17 cellular contexts compared by ENCODE assay signal in genomic region chr2:238915596-238915995, GRCh38.
"Had no signal": no experiment of that assay in that cellular context is flagged by ENCODE, and none has a peak within 500 bp of the region (broad histone marks: within the 10 kb centered on the region; RNA-seq: fewer than 3 reads in every experiment).

No MANE protein-coding gene starts in this region.

- H3K36me3 ChIP-seq: gastrocnemius medialis, left ventricle myocardium inferior had no signal

- H3K4me1 ChIP-seq: gastrocnemius medialis, left ventricle myocardium inferior had no signal

- H3K4me3 Mint-ChIP-seq: activated naive CD8-positive, alpha-beta T cell; brain; dendritic cell treated with granulocyte-macrophage colony-stimulating factor and Interleukin-4, amounts not matched to agents 40 ng/mL and 50 ng/mL, for 4 days; effector memory CD8-positive, alpha-beta T cell; natural killer cell treated with Interleukin-12 subunit alpha and Interleukin-12 subunit beta and Interleukin-15 and Interleukin-18, amount 100 ng/mL, for 72 hours; stimulated activated effector memory CD8-positive, alpha-beta T cell treated with anti-CD3 and anti-CD28 coated beads, Interleukin-12 subunit alpha, Interleukin-12 subunit beta, amount 100 ng/mL, for 72 hours had no signal

- H3K27me3 Mint-ChIP-seq: activated naive CD8-positive, alpha-beta T cell had no signal

- DNase-seq: activated CD4-positive, CD25-positive, alpha-beta regulatory T cell treated with anti-CD3 and anti-CD28 coated beads, Interleukin-2, amount 50 U/mL, for 72 hours; activated T-cell treated with anti-CD3 and anti-CD28 coated beads for 4 hours; amygdala; effector memory CD8-positive, alpha-beta T cell; gastrocnemius medialis; islet precursor cell; left ventricle myocardium inferior; mesendoderm; occipital lobe; T-helper 1 cell; T1000 had no signal

- H3K27ac ChIP-seq: gastrocnemius medialis, left ventricle myocardium inferior, SK-N-MC had no signal

- H3K36me3 Mint-ChIP-seq: activated naive CD8-positive, alpha-beta T cell; brain; natural killer cell treated with Interleukin-12 subunit alpha and Interleukin-12 subunit beta and Interleukin-15 and Interleukin-18, amount 100 ng/mL, for 72 hours; stimulated activated effector memory CD8-positive, alpha-beta T cell treated with anti-CD3 and anti-CD28 coated beads, Interleukin-12 subunit alpha, Interleukin-12 subunit beta, amount 100 ng/mL, for 72 hours had no signal

- H3K9me3 Mint-ChIP-seq: dendritic cell treated with granulocyte-macrophage colony-stimulating factor and Interleukin-4, amounts not matched to agents 40 ng/mL and 50 ng/mL, for 4 days; effector memory CD8-positive, alpha-beta T cell; natural killer cell treated with Interleukin-12 subunit alpha and Interleukin-12 subunit beta and Interleukin-15 and Interleukin-18, amount 100 ng/mL, for 72 hours; stimulated activated effector memory CD8-positive, alpha-beta T cell treated with anti-CD3 and anti-CD28 coated beads, Interleukin-12 subunit alpha, Interleukin-12 subunit beta, amount 100 ng/mL, for 72 hours had no signal

- H3K4me3 ChIP-seq: gastrocnemius medialis, left ventricle myocardium inferior, SK-N-MC had no signal

- ATAC-seq: effector memory CD8-positive, alpha-beta T cell; gastrocnemius medialis; natural killer cell treated with Interleukin-12 subunit alpha and Interleukin-12 subunit beta and Interleukin-15 and Interleukin-18, amount 100 ng/mL, for 72 hours; stimulated activated effector memory CD8-positive, alpha-beta T cell treated with anti-CD3 and anti-CD28 coated beads, Interleukin-12 subunit alpha, Interleukin-12 subunit beta, amount 100 ng/mL, for 72 hours had no signal

- H3K4me1 Mint-ChIP-seq: brain; stimulated activated effector memory CD8-positive, alpha-beta T cell treated with anti-CD3 and anti-CD28 coated beads, Interleukin-12 subunit alpha, Interleukin-12 subunit beta, amount 100 ng/mL, for 72 hours had no signal

- H3K27ac Mint-ChIP-seq: activated naive CD8-positive, alpha-beta T cell; brain; dendritic cell treated with granulocyte-macrophage colony-stimulating factor and Interleukin-4, amounts not matched to agents 40 ng/mL and 50 ng/mL, for 4 days; effector memory CD8-positive, alpha-beta T cell; natural killer cell treated with Interleukin-12 subunit alpha and Interleukin-12 subunit beta and Interleukin-15 and Interleukin-18, amount 100 ng/mL, for 72 hours; stimulated activated effector memory CD8-positive, alpha-beta T cell treated with anti-CD3 and anti-CD28 coated beads, Interleukin-12 subunit alpha, Interleukin-12 subunit beta, amount 100 ng/mL, for 72 hours had no signal

- H3K9me3 ChIP-seq: gastrocnemius medialis had no signal
